Comparison of ENCODE assay signal across 1 cellular context in genomic region chr19:980133-980998, GRCh38.
TF ChIP-seq lines count a peak whose summit lies in the region.

No MANE protein-coding gene starts in this region.

TF ChIP-seq in HepG2, 621 proteins besides CTCF, POLR2A, EP300 and RAD21 (continued from another document and continues in another):
- TF ChIP-seq ZNF274 (CRISPR knock-in tag; IDR thresholded peaks at IDR 0.05) (peak; percentile 72; the same call in 1 of the 2 replicates), ZNF720 (CRISPR knock-in tag; IDR thresholded peaks at IDR 0.05) (no peak), NRL (CRISPR knock-in tag; IDR thresholded peaks at IDR 0.05; ENCODE audit: borderline replicate concordance) (peak; percentile 78; the same call in 1 of the 2 replicates), RNF2 (conservative IDR thresholded peaks at IDR 0.05; ENCODE audit: low read depth) (no peak), ZNF768 (CRISPR knock-in tag; IDR thresholded peaks at IDR 0.05) (peak; percentile 43; the same call in 1 of the 2 replicates), ZNF224 (CRISPR knock-in tag; IDR thresholded peaks at IDR 0.05) (no peak), MEIS1 (CRISPR knock-in tag; IDR thresholded peaks at IDR 0.05; ENCODE audit: borderline replicate concordance) (no peak; the same call in 1 of the 2 replicates), MNT (IDR thresholded peaks at IDR 0.05) (no peak), ZNF232 (CRISPR knock-in tag; IDR thresholded peaks at IDR 0.05; ENCODE audit: borderline replicate concordance) (no peak; the same call in 1 of the 2 replicates), ASH2L (IDR thresholded peaks at IDR 0.05; ENCODE audit: insufficient read length, low read depth, low read length) (peak; percentile 32), CREB1 (IDR thresholded peaks at IDR 0.05) (peak; percentile 44; the same call in 1 of the 2 replicates), CREB1 (CRISPR knock-in tag; IDR thresholded peaks at IDR 0.05) (no peak), BRD4 (CRISPR knock-in tag; IDR thresholded peaks at IDR 0.05) (peak; percentile 73), HIC2 (CRISPR knock-in tag; IDR thresholded peaks at IDR 0.05; ENCODE audit: low read depth) (peak; percentile 90), ATRX (CRISPR knock-in tag; IDR thresholded peaks at IDR 0.05; ENCODE audit: borderline replicate concordance) (no peak; the same call in 1 of the 2 replicates), SOX5 (CRISPR knock-in tag; IDR thresholded peaks at IDR 0.05; ENCODE audit: borderline replicate concordance) (peak; percentile 66), MAZ (IDR thresholded peaks at IDR 0.05; ENCODE audit: borderline replicate concordance, low read depth, low read length) (no peak; the same call in 1 of the 2 replicates), MAZ (CRISPR knock-in tag; IDR thresholded peaks at IDR 0.05; ENCODE audit: low read depth) (peak; percentile 96), HNF1A (IDR thresholded peaks at IDR 0.05; ENCODE audit: low read depth) (no peak), HNF1A (CRISPR knock-in tag; IDR thresholded peaks at IDR 0.05; ENCODE audit: borderline replicate concordance) (peak; percentile 68; the same call in 1 of the 2 replicates), ZNF660 (CRISPR knock-in tag; IDR thresholded peaks at IDR 0.05; ENCODE audit: borderline replicate concordance, low read depth) (peak; percentile 51; the same call in 1 of the 2 replicates), CHCHD3 (CRISPR knock-in tag; IDR thresholded peaks at IDR 0.05) (no peak), ZNF737 (CRISPR knock-in tag; IDR thresholded peaks at IDR 0.05; ENCODE audit: borderline replicate concordance) (no peak), ZFP1 (CRISPR knock-in tag; IDR thresholded peaks at IDR 0.05) (0 out of 2 replicates have a peak, but pooled peaks have one; percentile 53), ZNF782 (CRISPR knock-in tag; IDR thresholded peaks at IDR 0.05; ENCODE audit: borderline replicate concordance) (peak; percentile 67; the same call in 1 of the 2 replicates), ZC3H4 (CRISPR knock-in tag; IDR thresholded peaks at IDR 0.05; ENCODE audit: borderline replicate concordance) (no peak), KLF12 (CRISPR knock-in tag; IDR thresholded peaks at IDR 0.05; ENCODE audit: borderline replicate concordance) (peak; percentile 64; the same call in 1 of the 2 replicates), SIX1 (CRISPR knock-in tag; IDR thresholded peaks at IDR 0.05; ENCODE audit: borderline replicate concordance) (peak; percentile 48; the same call in 1 of the 2 replicates), ZNF703 (CRISPR knock-in tag; IDR thresholded peaks at IDR 0.05; ENCODE audit: borderline replicate concordance) (no peak), ZNF296 (CRISPR knock-in tag; conservative IDR thresholded peaks at IDR 0.05) (peak; percentile 83; the same call in 1 of the 2 replicates), ZNF678 (CRISPR knock-in tag; IDR thresholded peaks at IDR 0.05) (0 out of 2 replicates have a peak, but pooled peaks have one; percentile 76), ZSCAN9 (CRISPR knock-in tag; IDR thresholded peaks at IDR 0.05; ENCODE audit: borderline replicate concordance) (peak; percentile 60; the same call in 1 of the 2 replicates), GZF1 (CRISPR knock-in tag; IDR thresholded peaks at IDR 0.05) (no peak), ZGPAT (CRISPR knock-in tag; IDR thresholded peaks at IDR 0.05) (peak; percentile 79), TRIM24 (CRISPR knock-in tag; IDR thresholded peaks at IDR 0.05) (no peak), ZNF503 (CRISPR knock-in tag; IDR thresholded peaks at IDR 0.05) (peak; percentile 47), ZNF335 (CRISPR knock-in tag; IDR thresholded peaks at IDR 0.05) (0 out of 2 replicates have a peak, but pooled peaks have one; percentile 68)
- TF ChIP-seq, protein P1, sequence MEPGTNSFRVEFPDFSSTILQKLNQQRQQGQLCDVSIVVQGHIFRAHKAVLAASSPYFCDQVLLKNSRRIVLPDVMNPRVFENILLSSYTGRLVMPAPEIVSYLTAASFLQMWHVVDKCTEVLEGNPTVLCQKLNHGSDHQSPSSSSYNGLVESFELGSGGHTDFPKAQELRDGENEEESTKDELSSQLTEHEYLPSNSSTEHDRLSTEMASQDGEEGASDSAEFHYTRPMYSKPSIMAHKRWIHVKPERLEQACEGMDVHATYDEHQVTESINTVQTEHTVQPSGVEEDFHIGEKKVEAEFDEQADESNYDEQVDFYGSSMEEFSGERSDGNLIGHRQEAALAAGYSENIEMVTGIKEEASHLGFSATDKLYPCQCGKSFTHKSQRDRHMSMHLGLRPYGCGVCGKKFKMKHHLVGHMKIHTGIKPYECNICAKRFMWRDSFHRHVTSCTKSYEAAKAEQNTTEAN (CRISPR knock-in tag; conservative IDR thresholded peaks at IDR 0.05): peak; percentile 63; the same call in 1 of the 2 replicates
- TF ChIP-seq, protein P2, sequence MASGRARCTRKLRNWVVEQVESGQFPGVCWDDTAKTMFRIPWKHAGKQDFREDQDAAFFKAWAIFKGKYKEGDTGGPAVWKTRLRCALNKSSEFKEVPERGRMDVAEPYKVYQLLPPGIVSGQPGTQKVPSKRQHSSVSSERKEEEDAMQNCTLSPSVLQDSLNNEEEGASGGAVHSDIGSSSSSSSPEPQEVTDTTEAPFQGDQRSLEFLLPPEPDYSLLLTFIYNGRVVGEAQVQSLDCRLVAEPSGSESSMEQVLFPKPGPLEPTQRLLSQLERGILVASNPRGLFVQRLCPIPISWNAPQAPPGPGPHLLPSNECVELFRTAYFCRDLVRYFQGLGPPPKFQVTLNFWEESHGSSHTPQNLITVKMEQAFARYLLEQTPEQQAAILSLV (CRISPR knock-in tag; IDR thresholded peaks at IDR 0.05; ENCODE audit: borderline replicate concordance): peak; percentile 90
- TF ChIP-seq, protein P3, sequence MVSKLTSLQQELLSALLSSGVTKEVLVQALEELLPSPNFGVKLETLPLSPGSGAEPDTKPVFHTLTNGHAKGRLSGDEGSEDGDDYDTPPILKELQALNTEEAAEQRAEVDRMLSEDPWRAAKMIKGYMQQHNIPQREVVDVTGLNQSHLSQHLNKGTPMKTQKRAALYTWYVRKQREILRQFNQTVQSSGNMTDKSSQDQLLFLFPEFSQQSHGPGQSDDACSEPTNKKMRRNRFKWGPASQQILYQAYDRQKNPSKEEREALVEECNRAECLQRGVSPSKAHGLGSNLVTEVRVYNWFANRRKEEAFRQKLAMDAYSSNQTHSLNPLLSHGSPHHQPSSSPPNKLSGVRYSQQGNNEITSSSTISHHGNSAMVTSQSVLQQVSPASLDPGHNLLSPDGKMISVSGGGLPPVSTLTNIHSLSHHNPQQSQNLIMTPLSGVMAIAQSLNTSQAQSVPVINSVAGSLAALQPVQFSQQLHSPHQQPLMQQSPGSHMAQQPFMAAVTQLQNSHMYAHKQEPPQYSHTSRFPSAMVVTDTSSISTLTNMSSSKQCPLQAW (CRISPR knock-in tag; IDR thresholded peaks at IDR 0.05): peak; percentile 89
- TF ChIP-seq, protein P4, sequence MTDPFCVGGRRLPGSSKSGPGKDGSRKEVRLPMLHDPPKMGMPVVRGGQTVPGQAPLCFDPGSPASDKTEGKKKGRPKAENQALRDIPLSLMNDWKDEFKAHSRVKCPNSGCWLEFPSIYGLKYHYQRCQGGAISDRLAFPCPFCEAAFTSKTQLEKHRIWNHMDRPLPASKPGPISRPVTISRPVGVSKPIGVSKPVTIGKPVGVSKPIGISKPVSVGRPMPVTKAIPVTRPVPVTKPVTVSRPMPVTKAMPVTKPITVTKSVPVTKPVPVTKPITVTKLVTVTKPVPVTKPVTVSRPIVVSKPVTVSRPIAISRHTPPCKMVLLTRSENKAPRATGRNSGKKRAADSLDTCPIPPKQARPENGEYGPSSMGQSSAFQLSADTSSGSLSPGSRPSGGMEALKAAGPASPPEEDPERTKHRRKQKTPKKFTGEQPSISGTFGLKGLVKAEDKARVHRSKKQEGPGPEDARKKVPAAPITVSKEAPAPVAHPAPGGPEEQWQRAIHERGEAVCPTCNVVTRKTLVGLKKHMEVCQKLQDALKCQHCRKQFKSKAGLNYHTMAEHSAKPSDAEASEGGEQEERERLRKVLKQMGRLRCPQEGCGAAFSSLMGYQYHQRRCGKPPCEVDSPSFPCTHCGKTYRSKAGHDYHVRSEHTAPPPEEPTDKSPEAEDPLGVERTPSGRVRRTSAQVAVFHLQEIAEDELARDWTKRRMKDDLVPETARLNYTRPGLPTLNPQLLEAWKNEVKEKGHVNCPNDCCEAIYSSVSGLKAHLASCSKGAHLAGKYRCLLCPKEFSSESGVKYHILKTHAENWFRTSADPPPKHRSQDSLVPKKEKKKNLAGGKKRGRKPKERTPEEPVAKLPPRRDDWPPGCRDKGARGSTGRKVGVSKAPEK (CRISPR knock-in tag; IDR thresholded peaks at IDR 0.05; ENCODE audit: borderline replicate concordance): no peak
- TF ChIP-seq, protein P5, sequence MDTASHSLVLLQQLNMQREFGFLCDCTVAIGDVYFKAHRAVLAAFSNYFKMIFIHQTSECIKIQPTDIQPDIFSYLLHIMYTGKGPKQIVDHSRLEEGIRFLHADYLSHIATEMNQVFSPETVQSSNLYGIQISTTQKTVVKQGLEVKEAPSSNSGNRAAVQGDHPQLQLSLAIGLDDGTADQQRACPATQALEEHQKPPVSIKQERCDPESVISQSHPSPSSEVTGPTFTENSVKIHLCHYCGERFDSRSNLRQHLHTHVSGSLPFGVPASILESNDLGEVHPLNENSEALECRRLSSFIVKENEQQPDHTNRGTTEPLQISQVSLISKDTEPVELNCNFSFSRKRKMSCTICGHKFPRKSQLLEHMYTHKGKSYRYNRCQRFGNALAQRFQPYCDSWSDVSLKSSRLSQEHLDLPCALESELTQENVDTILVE (CRISPR knock-in tag; IDR thresholded peaks at IDR 0.05): peak; percentile 47; the same call in 1 of the 2 replicates
